8 cellular contexts compared by ENCODE assay signal in the genomic region with DNA sequence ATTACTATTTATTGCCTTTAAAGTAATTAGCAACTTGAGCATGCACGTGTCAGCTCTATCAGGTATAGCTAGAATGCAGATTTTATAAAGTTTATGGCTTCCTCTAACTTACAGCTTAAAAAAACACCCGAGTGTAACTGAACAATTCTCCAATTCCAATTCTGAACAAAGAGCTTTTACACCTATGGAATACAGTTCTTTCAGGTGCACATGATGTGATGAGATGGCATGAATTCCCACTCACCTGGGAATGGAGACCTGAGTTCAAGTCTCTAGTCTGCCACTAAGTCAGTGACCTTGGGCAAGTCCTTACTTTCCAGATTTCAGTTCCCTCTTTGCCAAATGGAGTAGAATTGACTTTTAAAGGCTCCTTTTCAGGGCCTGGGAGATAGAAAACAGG. TPM values are rescaled to one million over a fixed set of nuclear protein-coding genes. Genes with fewer than 3 reads are reported as not detected.
DNase-seq lines count a peak whose midpoint lies in the region; ATAC-seq and TF ChIP-seq lines count a peak whose summit lies in the region.

No MANE protein-coding gene starts in this region.

- no peak for TF ChIP-seq CTCF in SK-N-SH (IDR thresholded peaks at IDR 0.05)

- peak overlapping the region; percentile 88 for H3K27ac Mint-ChIP-seq in activated T-helper 17 cell treated with anti-CD3 and anti-CD28 coated beads, Interleukin-2, amount 50 U/mL, for 72 hours
- peak overlapping the region; percentile 87 to 97 (median 90) for H3K27ac Mint-ChIP-seq in immature natural killer cell

- H3K4me3 ChIP-seq in SK-N-SH (ENCODE audit: low read depth in 2 of 2, low read length in 1 of 2), result peak overlapping the region; percentile 84 to 85
- peak overlapping the region; percentile 82 to 98 (median 97) for H3K4me3 ChIP-seq in subcutaneous abdominal adipose tissue (ENCODE audit: low read depth in 1 of 5, low read length in 5 of 5)

- H3K9me2 ChIP-seq in SK-N-SH, result no peaks in the 10 kb centered on the region

- H3F3A ChIP-seq in SK-N-SH (replicated peaks; ENCODE audit: insufficient read depth), result peaks cover 16% of the 10 kb centered on the region

- no peak for TF ChIP-seq RAD21 in SK-N-SH (IDR thresholded peaks at IDR 0.05; ENCODE audit: low read length)

- peaks cover 35 to 49% of the 10 kb centered on the region in 2 experiments for H3K36me3 ChIP-seq in SK-N-SH (replicated peaks in 1 of 2; ENCODE audit: control insufficient read depth in 1 of 2, insufficient read depth in 2 of 2, low read length in 1 of 2)
- peaks cover 9 to 30% (median 24%) of the 10 kb centered on the region in 5 donors for H3K36me3 ChIP-seq in subcutaneous abdominal adipose tissue (ENCODE audit: control insufficient read depth in 5 of 5, insufficient read depth in 5 of 5, low read length in 5 of 5)

- H3K27me3 Mint-ChIP-seq in activated T-helper 17 cell treated with anti-CD3 and anti-CD28 coated beads, Interleukin-2, amount 50 U/mL, for 72 hours, result no peaks in the 10 kb centered on the region
- peaks cover 8 to 18% (median 13%) of the 10 kb centered on the region in 3 donors for H3K27me3 Mint-ChIP-seq in immature natural killer cell (ENCODE audit: low read depth in 3 of 3)

- ATAC-seq in SK-N-SH treated with all-trans-retinoic acid at 6 μM for 48 hours, result no peak
- no peak for ATAC-seq in activated T-helper 17 cell treated with anti-CD3 and anti-CD28 coated beads, Interleukin-2, amount 50 U/mL, for 72 hours (replicated peaks)

- peak overlapping the region; percentile 96 to 99 for H3K27ac ChIP-seq in SK-N-SH (ENCODE audit: low read depth in 2 of 2, low read length in 1 of 2)
- peak overlapping the region; percentile 100 for H3K27ac ChIP-seq in subcutaneous abdominal adipose tissue (ENCODE audit: low read depth, low read length)

- DNase-seq in SK-N-SH (no peak), immature natural killer cell (no peak), SW480 (ENCODE audit: low spot score) (no peak), posterior vena cava (ENCODE audit: low spot score) (no peak), NCI-H82 (lab: John Stamatoyannopoulos, UW) (no peak)

- peak overlapping the region; percentile 98 for H3K9ac ChIP-seq in SK-N-SH
- H3K9ac ChIP-seq in subcutaneous abdominal adipose tissue (ENCODE audit: low read length in 5 of 5), result peak overlapping the region; percentile 94 to 99 (median 98)

- H3K9me3 Mint-ChIP-seq in activated T-helper 17 cell treated with anti-CD3 and anti-CD28 coated beads, Interleukin-2, amount 50 U/mL, for 72 hours, result no peaks in the 10 kb centered on the region
- no peaks in the 10 kb centered on the region for H3K9me3 Mint-ChIP-seq in immature natural killer cell

- H3K4me1 Mint-ChIP-seq in activated T-helper 17 cell treated with anti-CD3 and anti-CD28 coated beads, Interleukin-2, amount 50 U/mL, for 72 hours, result peaks cover 23% of the 10 kb centered on the region
- peaks cover 58 to 69% of the 10 kb centered on the region in 2 donors for H3K4me1 Mint-ChIP-seq in immature natural killer cell

- peaks cover 66% of the 10 kb centered on the region for H3K79me2 ChIP-seq in SK-N-SH (ENCODE audit: insufficient read depth)

- H3K9me3 ChIP-seq in SK-N-SH (no peaks in the 10 kb centered on the region), subcutaneous abdominal adipose tissue (ENCODE audit: control insufficient read depth in 5 of 5, low read length in 5 of 5) (no peaks in the 10 kb centered on the region)

- intact Hi-C loops in posterior vena cava (cut with DNase I), result loop anchor here in 1 of 2 donors (10.0 kb wide), 1 partner anchor 722 kb away; no protein-coding TSS in a partner anchor

- no peak for TF ChIP-seq EP300 in SK-N-SH (IDR thresholded peaks at IDR 0.05; ENCODE audit: borderline replicate concordance in 1 of 2, low read depth in 1 of 2, low read length in 1 of 2)

- H3K4me2 ChIP-seq in SK-N-SH, result peak overlapping the region; percentile 86

- no peaks in the 10 kb centered on the region for H3K27me3 ChIP-seq in SK-N-SH (ENCODE audit: insufficient read depth)
- no peaks in the 10 kb centered on the region for H3K27me3 ChIP-seq in subcutaneous abdominal adipose tissue (ENCODE audit: control insufficient read depth in 5 of 5, insufficient read depth in 4 of 5, low read length in 5 of 5)

- peaks cover 58% of the 10 kb centered on the region for H4K20me1 ChIP-seq in SK-N-SH (ENCODE audit: insufficient read depth)

- H2AFZ ChIP-seq in SK-N-SH (ENCODE audit: low read depth), result no peak overlapping the region

- CTCF ChIA-PET in SK-N-SH (lab: Yijun Ruan, JAX), result no interaction called here

- peaks cover 67% of the 10 kb centered on the region for H3K36me3 Mint-ChIP-seq in activated T-helper 17 cell treated with anti-CD3 and anti-CD28 coated beads, Interleukin-2, amount 50 U/mL, for 72 hours (ENCODE audit: low read depth)
- H3K36me3 Mint-ChIP-seq in immature natural killer cell, result peaks cover 0 to 12% (median 8%) of the 10 kb centered on the region in 3 donors

- POLR2A ChIA-PET in SK-N-SH (lab: Yijun Ruan, JAX), result no interaction called here

- H3K4me3 Mint-ChIP-seq in activated T-helper 17 cell treated with anti-CD3 and anti-CD28 coated beads, Interleukin-2, amount 50 U/mL, for 72 hours, result peak overlapping the region; percentile 87
- H3K4me3 Mint-ChIP-seq in immature natural killer cell, result peak overlapping the region; percentile 89 to 98 (median 95)

- H3K4me1 ChIP-seq in SK-N-SH (ENCODE audit: control insufficient read depth in 1 of 2, insufficient read depth in 2 of 2, low read depth in 1 of 2, low read length in 1 of 2) (peaks cover 21 to 22% of the 10 kb centered on the region in 2 experiments; a peak in 3 of 4 replicates), subcutaneous abdominal adipose tissue (ENCODE audit: control insufficient read depth in 5 of 5, insufficient read depth in 5 of 5, low read length in 5 of 5) (peaks cover 7 to 53% (median 46%) of the 10 kb centered on the region in 5 donors)

- WGBS in SK-N-SH (ENCODE audit: low lambda C conversion rate), result 0% methylated on average over 2 of the region's 2 CpGs

TF ChIP-seq in SK-N-SH, 30 proteins besides CTCF, POLR2A, EP300 and RAD21 (continues in another document):
- TF ChIP-seq YY1 (IDR thresholded peaks at IDR 0.05; ENCODE audit: low read depth), result no peak
- TF ChIP-seq, protein P1, sequence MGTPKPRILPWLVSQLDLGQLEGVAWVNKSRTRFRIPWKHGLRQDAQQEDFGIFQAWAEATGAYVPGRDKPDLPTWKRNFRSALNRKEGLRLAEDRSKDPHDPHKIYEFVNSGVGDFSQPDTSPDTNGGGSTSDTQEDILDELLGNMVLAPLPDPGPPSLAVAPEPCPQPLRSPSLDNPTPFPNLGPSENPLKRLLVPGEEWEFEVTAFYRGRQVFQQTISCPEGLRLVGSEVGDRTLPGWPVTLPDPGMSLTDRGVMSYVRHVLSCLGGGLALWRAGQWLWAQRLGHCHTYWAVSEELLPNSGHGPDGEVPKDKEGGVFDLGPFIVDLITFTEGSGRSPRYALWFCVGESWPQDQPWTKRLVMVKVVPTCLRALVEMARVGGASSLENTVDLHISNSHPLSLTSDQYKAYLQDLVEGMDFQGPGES (IDR thresholded peaks at IDR 0.05; ENCODE audit: low read depth, low read length), result no peak
- TF ChIP-seq, protein P2, sequence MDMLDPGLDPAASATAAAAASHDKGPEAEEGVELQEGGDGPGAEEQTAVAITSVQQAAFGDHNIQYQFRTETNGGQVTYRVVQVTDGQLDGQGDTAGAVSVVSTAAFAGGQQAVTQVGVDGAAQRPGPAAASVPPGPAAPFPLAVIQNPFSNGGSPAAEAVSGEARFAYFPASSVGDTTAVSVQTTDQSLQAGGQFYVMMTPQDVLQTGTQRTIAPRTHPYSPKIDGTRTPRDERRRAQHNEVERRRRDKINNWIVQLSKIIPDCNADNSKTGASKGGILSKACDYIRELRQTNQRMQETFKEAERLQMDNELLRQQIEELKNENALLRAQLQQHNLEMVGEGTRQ (IDR thresholded peaks at IDR 0.05; ENCODE audit: borderline replicate concordance, low read depth, low read length), result no peak
- TF ChIP-seq SIN3A (IDR thresholded peaks at IDR 0.05; ENCODE audit: borderline replicate concordance, low read depth, low read length), result no peak
- TF ChIP-seq MEF2A (IDR thresholded peaks at IDR 0.05; ENCODE audit: borderline replicate concordance, low read depth), result no peak
- no peak for TF ChIP-seq MXI1 (IDR thresholded peaks at IDR 0.05; ENCODE audit: low read depth, low read length)
- no peak for TF ChIP-seq POLR2AphosphoS5 (IDR thresholded peaks at IDR 0.05; ENCODE audit: low read depth, low read length)

TF ChIP-seq in SK-N-SH treated with all-trans-retinoic acid at 6 μM for 48 hours, 23 proteins besides CTCF, POLR2A, EP300 and RAD21:
- TF ChIP-seq ISL1 (CRISPR knock-in tag; IDR thresholded peaks at IDR 0.05) (no peak), ZC3H10 (CRISPR knock-in tag; IDR thresholded peaks at IDR 0.05) (no peak)
TF ChIP-seq in SK-N-SH treated with all-trans-retinoic acid at 6 μM for 48 hours: peak in this region for 0.

RNA-seq across cellular contexts. Expression of a gene that starts 1.8 kb away (rescaled TPM):
- polyA plus RNA-seq in SK-N-SH (2012; rRNA removed) (53.1 and 58.8 TPM in 2 replicates), immature natural killer cell (10 to 100 TPM; 44.2 to 95.7 (median 53.7) TPM)
- 72.5 and 74.3 TPM in 2 replicates for polyA plus RNA-seq in SK-N-SH (2012; cell fraction: cytosol; rRNA removed)
- 83.4 and 174 TPM in 2 replicates for polyA plus RNA-seq in SK-N-SH (2012; cell fraction: nucleus; rRNA removed)
- total RNA-seq in activated T-helper 17 cell treated with anti-CD3 and anti-CD28 coated beads, Interleukin-2, amount 50 U/mL, for 72 hours, result 100 to 1,000 TPM; 104 to 175 TPM
- total RNA-seq in posterior vena cava, result 100 to 1,000 TPM; 141 to 175 TPM
